29 cellular contexts compared by ENCODE assay signal in the genomic region with DNA sequence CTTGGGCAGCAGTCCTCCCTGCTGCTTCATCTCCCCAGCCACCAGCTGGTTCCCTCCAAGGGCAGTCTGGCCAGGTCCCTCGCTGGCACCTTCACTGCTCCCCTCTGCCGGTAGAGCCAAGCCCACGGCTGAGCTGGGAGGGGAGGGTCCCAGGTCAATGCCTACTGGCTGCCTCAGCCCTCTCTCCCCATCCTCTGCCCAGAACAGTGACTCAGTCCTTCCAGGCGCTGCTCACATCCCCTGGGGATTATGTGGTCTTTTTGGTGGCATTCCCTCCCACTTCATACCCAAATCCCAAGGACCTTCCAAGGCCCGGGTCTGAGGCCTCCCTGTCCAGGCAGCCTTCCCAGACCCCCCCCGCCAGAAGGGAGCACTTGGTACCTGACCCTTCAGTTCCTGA. TPM values are rescaled to one million over a fixed set of nuclear protein-coding genes. Genes with fewer than 3 reads are reported as not detected.
DNase-seq lines count a peak whose midpoint lies in the region; ATAC-seq, FAIRE-seq and TF ChIP-seq lines count a peak whose summit lies in the region.
"Had no signal": no experiment of that assay in that cellular context is flagged by ENCODE, and none has a peak within 500 bp of the region (broad histone marks: within the 10 kb centered on the region; RNA-seq: fewer than 3 reads in every experiment).

No MANE protein-coding gene starts in this region.

- H3K36me3 Mint-ChIP-seq in MCF 10A (ENCODE audit: insufficient read depth, unreplicated experiment) = no peaks in the 10 kb centered on the region
- H3K36me3 Mint-ChIP-seq: CD4-positive, alpha-beta memory T cell had no signal

- no peak for ATAC-seq in Panc1
- ATAC-seq: GM23338; right lobe of liver; stimulated activated naive CD8-positive, alpha-beta T cell treated with anti-CD3 and anti-CD28 coated beads, Interleukin-15, amount 100 ng/mL, for 72 hours had no signal

- H2AFZ ChIP-seq in H1 (ENCODE audit: low read length) (no peak overlapping the region), smooth muscle cell (ENCODE audit: low read depth) (no peak overlapping the region), mammary epithelial cell (ENCODE audit: low read depth, low read length) (no peak overlapping the region)
- H2AFZ ChIP-seq: GM23338 had no signal

- no peak overlapping the region for H3K4me3 Mint-ChIP-seq in MCF 10A (ENCODE audit: unreplicated experiment)
- H3K4me3 Mint-ChIP-seq: CD4-positive, alpha-beta memory T cell; GM23338; nephron progenitor cell; stimulated activated naive CD8-positive, alpha-beta T cell treated with anti-CD3 and anti-CD28 coated beads, Interleukin-15, amount 100 ng/mL, for 72 hours had no signal

- H4K5ac ChIP-seq in H1 (ENCODE audit: insufficient read length, low read depth, low read length) = no peak overlapping the region

- H3K79me1 ChIP-seq in H1 (ENCODE audit: low read depth, low read length) = peaks cover 4% of the 10 kb centered on the region; the same call in 1 of the 2 replicates

- TF ChIP-seq CTCF in Panc1 (IDR thresholded peaks at IDR 0.05) (no peak), H1 (IDR thresholded peaks at IDR 0.05; ENCODE audit: control extremely low read depth in 1 of 3, insufficient read depth in 1 of 3, low read depth in 1 of 3, low read length in 3 of 3) (no peak), smooth muscle cell (IDR thresholded peaks at IDR 0.05; ENCODE audit: borderline replicate concordance, insufficient read depth, poor library complexity, severe bottlenecking) (no peak), MCF 10A (IDR thresholded peaks at IDR 0.05; ENCODE audit: unreplicated experiment) (no peak), mammary epithelial cell (conservative IDR thresholded peaks at IDR 0.05 in 1 of 2, IDR thresholded peaks at IDR 0.05 in 1 of 2; ENCODE audit: extremely low read depth in 1 of 2, insufficient read depth in 1 of 2, low read depth in 1 of 2, low read length in 2 of 2) (no peak)

- H3K9ac ChIP-seq in H1 (replicated peaks in 1 of 4; ENCODE audit: extremely low read depth in 1 of 4, low read depth in 3 of 4, low read length in 3 of 4) (no peak overlapping the region), smooth muscle cell (ENCODE audit: low read depth) (no peak overlapping the region), mammary epithelial cell (ENCODE audit: insufficient read depth, low read length) (no peak overlapping the region)

- H3K14ac ChIP-seq in H1 (ENCODE audit: insufficient read length) = no peak overlapping the region

- dilution Hi-C loops in mammary epithelial cell (cut with HindIII; ENCODE audit: low sequenced_read_pairs) = loop anchor here (5.0 kb wide), 1 partner anchor 50 kb away; no protein-coding TSS in a partner anchor

- in situ Hi-C loops in Panc1 (cut with HindIII; ENCODE audit: low pct_unique_long_range_greater_than_20kb, low sequenced_read_pairs) (no loop called here), mammary epithelial cell (cut with MboI; ENCODE audit: low sequenced_read_pairs in 2 of 2) (no loop called here)

- H3K27me3 Mint-ChIP-seq in MCF 10A (ENCODE audit: insufficient read depth, unreplicated experiment) = no peaks in the 10 kb centered on the region

- no peak overlapping the region for H3K4ac ChIP-seq in H1 (replicated peaks; ENCODE audit: insufficient read length, low read depth, low read length)

- no peak overlapping the region for H2BK20ac ChIP-seq in H1 (ENCODE audit: low read length)

- H3K79me2 ChIP-seq in H1 (ENCODE audit: control insufficient read depth in 1 of 2, insufficient read depth in 2 of 2, low read length in 2 of 2) = no peaks in the 10 kb centered on the region
- no peaks in the 10 kb centered on the region for H3K79me2 ChIP-seq in smooth muscle cell (ENCODE audit: low read depth)
- H3K79me2 ChIP-seq in mammary epithelial cell (ENCODE audit: insufficient read depth, low read length) = no peaks in the 10 kb centered on the region

- no peak overlapping the region for H2BK12ac ChIP-seq in H1 (ENCODE audit: low read depth, low read length)

- H2BK120ac ChIP-seq in H1 (replicated peaks; ENCODE audit: low read depth, low read length) = no peak overlapping the region

- H3K4me1 Mint-ChIP-seq in MCF 10A (ENCODE audit: insufficient read depth, unreplicated experiment) = peaks cover 24% of the 10 kb centered on the region
- H3K4me1 Mint-ChIP-seq: CD4-positive, alpha-beta memory T cell; GM23338; stimulated activated naive CD8-positive, alpha-beta T cell treated with anti-CD3 and anti-CD28 coated beads, Interleukin-15, amount 100 ng/mL, for 72 hours had no signal

- no peaks in the 10 kb centered on the region; the same call in 1 of the 2 replicates for H3K36me3 ChIP-seq in Panc1 (ENCODE audit: control insufficient read depth, insufficient read depth, low read length)
- H3K36me3 ChIP-seq in H1 (ENCODE audit: control insufficient read depth in 2 of 4, insufficient read depth in 4 of 4, low read length in 3 of 4) = no peaks in the 10 kb centered on the region
- H3K36me3 ChIP-seq in smooth muscle cell (ENCODE audit: low read depth) = no peaks in the 10 kb centered on the region
- no peaks in the 10 kb centered on the region for H3K36me3 ChIP-seq in mammary epithelial cell (ENCODE audit: insufficient read depth, low read length)
- H3K36me3 ChIP-seq: right lobe of liver, tibial artery had no signal

- H3K18ac ChIP-seq in H1 (ENCODE audit: extremely low read depth, low read length) = no peak overlapping the region; the same call in 1 of the 2 replicates

- H3K27me3 ChIP-seq in Panc1 (ENCODE audit: control insufficient read depth, insufficient read depth, low read length) (no peaks in the 10 kb centered on the region), H1 (replicated peaks in 1 of 4; ENCODE audit: control insufficient read depth in 3 of 4, extremely low read depth in 1 of 4, insufficient read depth in 3 of 4, low read length in 3 of 4) (no peaks in the 10 kb centered on the region; a peak in 1 of 7 replicates), smooth muscle cell (ENCODE audit: low read depth) (no peaks in the 10 kb centered on the region), mammary epithelial cell (ENCODE audit: insufficient read depth, low read length) (no peaks in the 10 kb centered on the region)
- H3K27me3 ChIP-seq: right lobe of liver had no signal

- WGBS in H1 (ENCODE audit: extremely low coverage in 1 of 2, insufficient coverage in 1 of 2, insufficient read length in 1 of 2, insufficient replicate concordance in 2 of 2, low coverage in 1 of 2, low lambda C conversion rate in 2 of 2, missing lambda C conversion rate in 1 of 2), 2 experiments = 81% methylated on average over 6 of the region's 6 CpGs; no CpG with 5 or more reads in 1 of the 2 experiments
- 43% methylated on average over 6 of the region's 6 CpGs for WGBS in smooth muscle cell (ENCODE audit: low lambda C conversion rate)
- 70% methylated on average over 2 of the region's 6 CpGs for WGBS in mammary epithelial cell (ENCODE audit: low coverage, missing lambda C conversion rate)

- intact Hi-C loops in Panc1 (cut with micrococcal nuclease; ENCODE audit: unreplicated experiment) (no loop called here), MCF 10A (cut with micrococcal nuclease) (no loop called here), mammary epithelial cell (cut with micrococcal nuclease) (no loop called here)

- FAIRE-seq in H1 (lab: Jason Lieb, UNC) = no peak

- no peak overlapping the region for H3K27ac Mint-ChIP-seq in MCF 10A (ENCODE audit: low read depth, unreplicated experiment)
- H3K27ac Mint-ChIP-seq: CD4-positive, alpha-beta memory T cell; GM23338; nephron progenitor cell; stimulated activated naive CD8-positive, alpha-beta T cell treated with anti-CD3 and anti-CD28 coated beads, Interleukin-15, amount 100 ng/mL, for 72 hours had no signal

- peak overlapping the region; percentile 53 for H4K91ac ChIP-seq in H1 (replicated peaks; ENCODE audit: insufficient read length, low read length)

- POLR2A ChIA-PET in Panc1 (lab: Charles Lee) (no interaction called here), H1 (lab: Charles Lee; ENCODE audit: partially characterized antibody) (interaction anchor here (0.6 to 1.4 kb wide), 2 partner anchors 24 to 31 kb away, joined by 3 to 4 read pairs; no protein-coding TSS in a partner anchor), MCF 10A (lab: Yijun Ruan, JAX) (no interaction called here)

- H3K23ac ChIP-seq in H1 (ENCODE audit: insufficient read length) = no peak overlapping the region

- TF ChIP-seq RAD21 in H1 (IDR thresholded peaks at IDR 0.05 in 1 of 2, conservative IDR thresholded peaks at IDR 0.05 in 1 of 2; ENCODE audit: low read depth in 2 of 2, low read length in 2 of 2) = no peak

- DNase-seq in EL = peak; percentile 26
- DNase-seq in Panc1 (ENCODE audit: low read depth, low spot score) = no peak
- DNase-seq in H1 (ENCODE audit: low read depth in 1 of 2, low spot score in 2 of 2) = no peak
- DNase-seq in smooth muscle cell (lab: John Stamatoyannopoulos, UW; ENCODE audit: unreplicated experiment) = no peak
- no peak for DNase-seq in stimulated activated CD8-positive, alpha-beta memory T cell treated with anti-CD3 and anti-CD28 coated beads, Interleukin-4, amount 100 ng/mL, for 48 hours
- no peak for DNase-seq in MCF 10A (ENCODE audit: unreplicated experiment)
- DNase-seq in mammary epithelial cell = no peak
- no peak for DNase-seq in NCI-H510A treated with DMSO at 0.1 percent for 48 hours (lab: John Stamatoyannopoulos, UW)
- DNase-seq: activated gamma-delta T cell; activated T-cell treated with anti-CD3 and anti-CD28 coated beads, Interleukin-2, amount 50 U/mL, for 1 hour; CD4-positive, alpha-beta memory T cell; cortex of kidney; DMS153; GF-D8; glutamatergic neuron; Karpas-422; NCI-H1105 treated with DMSO at 0.1 percent for 48 hours; NCI-H2081; NCI-H226; NCI-H748 treated with DMSO at 0.1 percent for 48 hours; nephron progenitor cell; right lobe of liver; Right ventricle myocardium superior; stimulated activated CD4-positive, alpha-beta T cell treated with anti-CD3 and anti-CD28 coated beads, Interleukin-15, amount 100 ng/mL, for 24 hours; stimulated activated naive CD8-positive, alpha-beta T cell treated with anti-CD3 and anti-CD28 coated beads, Interleukin-15, amount 100 ng/mL, for 72 hours; tibial artery had no signal

- no peak overlapping the region for H2AK5ac ChIP-seq in H1 (ENCODE audit: low read depth, low read length)

- H3K4me1 ChIP-seq in Panc1 (ENCODE audit: control insufficient read depth, insufficient read depth, low read length) (peaks cover 53% of the 10 kb centered on the region), H1 (replicated peaks in 1 of 4; ENCODE audit: control insufficient read depth in 3 of 4, insufficient read depth in 4 of 4, low read length in 3 of 4) (no peaks in the 10 kb centered on the region), smooth muscle cell (ENCODE audit: low read depth) (peaks cover 8% of the 10 kb centered on the region), mammary epithelial cell (ENCODE audit: insufficient read depth, low read length) (peaks cover 20% of the 10 kb centered on the region)
- H3K4me1 ChIP-seq: right lobe of liver had no signal

- no peaks in the 10 kb centered on the region for H3K9me3 Mint-ChIP-seq in MCF 10A (ENCODE audit: unreplicated experiment)
- H3K9me3 Mint-ChIP-seq: GM23338; nephron progenitor cell; stimulated activated naive CD8-positive, alpha-beta T cell treated with anti-CD3 and anti-CD28 coated beads, Interleukin-15, amount 100 ng/mL, for 72 hours had no signal

- H4K20me1 ChIP-seq in H1 (replicated peaks in 1 of 2; ENCODE audit: control insufficient read depth in 1 of 2, insufficient read depth in 2 of 2, low read length in 2 of 2) (peaks cover 0 to 2% of the 10 kb centered on the region in 2 experiments), smooth muscle cell (ENCODE audit: low read depth) (no peaks in the 10 kb centered on the region), mammary epithelial cell (ENCODE audit: insufficient read depth, low read length) (no peaks in the 10 kb centered on the region)

- CTCF ChIA-PET in Panc1 (lab: Charles Lee) = no interaction called here
- CTCF ChIA-PET in H1 (lab: Charles Lee; ENCODE audit: partially characterized antibody) = interaction anchor here (0.7 kb wide), 1 partner anchor 66 kb away, joined by 3 read pairs; no protein-coding TSS in a partner anchor
- CTCF ChIA-PET in MCF 10A (lab: Yijun Ruan, JAX) = no interaction called here
- CTCF ChIA-PET in mammary epithelial cell (lab: Charles Lee; ENCODE audit: low non-redundant PET) = no interaction called here

- H3K23me2 ChIP-seq in H1 (ENCODE audit: low read depth, low read length) = peaks cover 7% of the 10 kb centered on the region; the same call in 1 of the 2 replicates

- no peak for TF ChIP-seq EP300 in H1 (IDR thresholded peaks at IDR 0.05; ENCODE audit: borderline replicate concordance in 1 of 2, low read depth in 2 of 2, low read length in 2 of 2)

- TF ChIP-seq POLR2A in H1 (IDR thresholded peaks at IDR 0.05; ENCODE audit: control extremely low read depth in 1 of 2, low read depth in 2 of 2, low read length in 2 of 2) = no peak

- H2BK15ac ChIP-seq in H1 (ENCODE audit: low read length) = no peak overlapping the region

- H3K9me3 ChIP-seq in Panc1 (ENCODE audit: control insufficient read depth, insufficient read depth, low read depth, low read length) (no peaks in the 10 kb centered on the region), H1 (ENCODE audit: insufficient read depth in 2 of 2, low read depth in 1 of 2, low read length in 1 of 2) (no peaks in the 10 kb centered on the region), smooth muscle cell (replicated peaks; ENCODE audit: low read depth) (no peaks in the 10 kb centered on the region), mammary epithelial cell (replicated peaks; ENCODE audit: insufficient read depth, low read length) (no peaks in the 10 kb centered on the region)
- H3K9me3 ChIP-seq: right lobe of liver, tibial artery had no signal

- no peak overlapping the region for H3K4me2 ChIP-seq in H1 (ENCODE audit: insufficient read depth in 1 of 2, low read depth in 2 of 2, low read length in 2 of 2)
- H3K4me2 ChIP-seq in smooth muscle cell = peak overlapping the region; percentile 73
- H3K4me2 ChIP-seq in mammary epithelial cell (ENCODE audit: insufficient read depth, low read depth, low read length) = no peak overlapping the region
- H3K4me2 ChIP-seq: GM23338 had no signal

- H2BK5ac ChIP-seq in H1 (ENCODE audit: low read depth, low read length) = no peak overlapping the region

- BruUV-seq in Panc1 (replicated peaks; lab: Mats Ljungman, UMichigan) = no TSS peak
- BruUV-seq in MCF 10A (replicated peaks; lab: Mats Ljungman, UMichigan) = no TSS peak
- BruUV-seq in mammary epithelial cell (replicated peaks; lab: Mats Ljungman, UMichigan) = no TSS peak

- no peak overlapping the region; the same call in 1 of the 2 replicates for H4K8ac ChIP-seq in H1 (ENCODE audit: extremely low read depth, insufficient read depth, low read length)

- H3K27ac ChIP-seq in Panc1 (ENCODE audit: low read length) (peak overlapping the region; percentile 68), H1 (ENCODE audit: low read depth, low read length) (no peak overlapping the region), smooth muscle cell (ENCODE audit: low read depth) (no peak overlapping the region), mammary epithelial cell (ENCODE audit: insufficient read depth, low read depth, low read length) (no peak overlapping the region)
- H3K27ac ChIP-seq: right lobe of liver, tibial artery had no signal

- H3K56ac ChIP-seq in H1 (replicated peaks; ENCODE audit: insufficient read length, low read depth, low read length) = no peak overlapping the region

- H3K4me3 ChIP-seq in Panc1 (ENCODE audit: low read depth in 2 of 2, low read length in 2 of 2) = no peak overlapping the region
- H3K4me3 ChIP-seq in H1 (ENCODE audit: extremely low read depth in 1 of 4, insufficient read depth in 2 of 4, low read depth in 3 of 4, low read length in 4 of 4) = no peak overlapping the region
- H3K4me3 ChIP-seq in smooth muscle cell = no peak overlapping the region
- H3K4me3 ChIP-seq in mammary epithelial cell (replicated peaks in 1 of 3; ENCODE audit: insufficient read depth in 1 of 3, low read depth in 2 of 3, low read length in 3 of 3) = no peak overlapping the region
- H3K4me3 ChIP-seq: GM23338, lung, right lobe of liver, tibial artery had no signal

- H3F3A ChIP-seq in smooth muscle cell (ENCODE audit: low read depth) = no peaks in the 10 kb centered on the region

RNA-seq across cellular contexts. Expression of gene WNT7B, which starts 44.9 kb away (rescaled TPM):
- total RNA-seq in Panc1 (2021; ENCODE audit: unreplicated experiment) (52.1 TPM), smooth muscle cell (0.45 and 1.6 TPM in 2 replicates), MCF 10A (2022) (0.28 and 0.39 TPM in 2 replicates), mammary epithelial cell (under 1 TPM; 0.31 to 0.50 TPM)
- 46.4 TPM for polyA plus RNA-seq in Panc1 (2012; ENCODE audit: insufficient read length)
- total RNA-seq in H1 (2021; fragmentation: NEBNext Ultra II Directional; extraction: Animal tissue kit (Norgen Biotek cat#: 25700)) = 0.13 and 0.24 TPM in 2 replicates
- polyA plus RNA-seq in H1 (2011; rRNA removed) (0.14 and 0.24 TPM in 2 replicates), smooth muscle cell (0.69 and 3.2 TPM in 2 replicates), mammary epithelial cell (0.15 TPM)
- polyA plus RNA-seq in H1 (2011; cell fraction: cytosol; rRNA removed) = 0.12 TPM
- 0.27 TPM for polyA plus RNA-seq in H1 (2011; cell fraction: nucleus; rRNA removed)
- 0.14 to 0.46 TPM (median 0.23 TPM) in 4 replicates for polyA plus RNA-seq in H1 (2012, experiment 1 of 2)
- polyA plus RNA-seq in H1 (2012, experiment 2 of 2) = 0.29 TPM
- polyA plus RNA-seq in H1 (2013, experiment 1 of 2) = 0.08 TPM
- polyA plus RNA-seq in H1 (2013, experiment 2 of 2) = 0.13 TPM
- 0.16 and 0.17 TPM in 2 replicates for polyA minus RNA-seq in H1 (2011; rRNA and poly(A)+ RNA removed)
- not detected for polyA minus RNA-seq in H1 (2011; cell fraction: cytosol; rRNA and poly(A)+ RNA removed)
- 0.30 TPM for polyA minus RNA-seq in H1 (2011; cell fraction: nucleus; rRNA and poly(A)+ RNA removed)
- polyA minus RNA-seq in mammary epithelial cell = 0.21 TPM
- total RNA-seq: cardiac septum; CD4-positive, alpha-beta memory T cell; Right ventricle myocardium superior had no signal
- polyA plus RNA-seq: CD4-positive, alpha-beta memory T cell; GM23338 had no signal

Comparison
In these comparisons a context has a peak if more than half of its experiments do, and no peak if none do; other contexts are left out.
1. RNA of gene WNT7B, which starts 44.9 kb away (total RNA-seq): 52.1 TPM in Panc1 (single experiment); 0.45 to 1.6 TPM in smooth muscle cell, 0.31 to 0.50 TPM in mammary epithelial cell, 0.28 to 0.39 TPM in MCF 10A and 0.13 to 0.24 TPM in H1; every median in the first group is over 10 times any median in the second.